In the genomic region with DNA sequence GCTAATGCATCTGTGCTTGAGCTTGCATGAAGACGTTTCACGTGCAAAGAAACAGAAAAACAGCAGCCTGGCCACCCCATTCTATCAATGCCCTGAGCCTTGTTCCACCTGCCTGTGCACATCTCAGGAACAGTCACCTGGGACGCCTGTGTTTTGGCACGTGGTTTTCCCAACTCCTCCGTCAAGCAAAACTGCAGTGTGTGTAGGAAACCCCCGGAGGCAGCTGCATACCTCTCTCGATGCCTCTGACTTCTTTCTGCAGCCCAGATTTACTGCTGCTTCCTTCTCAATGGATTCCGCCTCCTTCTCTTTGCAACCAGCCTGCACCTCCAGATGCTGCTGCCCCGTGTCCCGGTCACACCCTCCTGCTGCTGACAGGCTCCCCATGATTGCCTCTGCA, we compare ENCODE assay signal across 28 cellular contexts.
"Had no signal": no experiment of that assay in that cellular context is flagged by ENCODE, and none has a peak within 500 bp of the region (broad histone marks: within the 10 kb centered on the region; RNA-seq: fewer than 3 reads in every experiment).

No MANE protein-coding gene starts in this region.

- H3K4me3 Mint-ChIP-seq: activated CD4-positive, alpha-beta memory T cell treated with anti-CD3 and anti-CD28 coated beads, Interleukin-2, amount 10 ng/mL, durations not matched to agents 7 days and 5 days; activated CD4-positive, alpha-beta T cell treated with anti-CD3 and anti-CD28 coated beads for 36 hours; activated naive CD4-positive, alpha-beta T cell treated with anti-CD3 and anti-CD28 coated beads for 36 hours; activated naive CD8-positive, alpha-beta T cell; activated T-helper 17 cell treated with anti-CD3 and anti-CD28 coated beads, Interleukin-2, amount 50 U/mL, for 72 hours; brain; central memory CD8-positive, alpha-beta T cell; T-cell had no signal

- H3K27ac ChIP-seq: SK-N-MC had no signal

- H3K36me3 Mint-ChIP-seq: activated naive CD8-positive, alpha-beta T cell; brain; T-cell had no signal

- ATAC-seq: activated CD4-positive, alpha-beta T cell treated with anti-CD3 and anti-CD28 coated beads for 36 hours; activated T-helper 17 cell treated with anti-CD3 and anti-CD28 coated beads, Interleukin-2, amount 50 U/mL, for 72 hours; Panc1; Right ventricle myocardium inferior; T-cell had no signal

- H3K27ac Mint-ChIP-seq: activated CD4-positive, alpha-beta memory T cell treated with anti-CD3 and anti-CD28 coated beads, Interleukin-2, amount 10 ng/mL, durations not matched to agents 7 days and 5 days; activated CD4-positive, alpha-beta T cell treated with anti-CD3 and anti-CD28 coated beads for 36 hours; activated naive CD4-positive, alpha-beta T cell treated with anti-CD3 and anti-CD28 coated beads for 36 hours; activated naive CD8-positive, alpha-beta T cell; activated T-helper 17 cell treated with anti-CD3 and anti-CD28 coated beads, Interleukin-2, amount 50 U/mL, for 72 hours; T-cell had no signal

- DNase-seq: activated CD4-positive, alpha-beta memory T cell treated with anti-CD3 and anti-CD28 coated beads, Interleukin-2, amount 10 ng/mL, durations not matched to agents 7 days and 5 days; activated CD4-positive, alpha-beta T cell treated with anti-CD3 and anti-CD28 coated beads for 36 hours; activated CD4-positive, alpha-beta T cell treated with anti-CD3 and anti-CD28 coated beads, Interleukin-2, amount 50 U/mL, for 1 hour; activated CD4-positive, CD25-positive, alpha-beta regulatory T cell; activated gamma-delta T cell; activated naive CD4-positive, alpha-beta T cell treated with anti-CD3 and anti-CD28 coated beads for 36 hours; activated T-cell treated with anti-CD3 and anti-CD28 coated beads for 4 hours; activated T-cell treated with anti-CD3 and anti-CD28 coated beads, Interleukin-2, amount 50 U/mL, for 48 hours; amygdala; Karpas-422; NCI-H1105 treated with DMSO at 0.1 percent for 48 hours; NCI-H1436 treated with DMSO at 0.1 percent for 48 hours; NCI-H187 treated with DMSO at 0.1 percent for 48 hours; NCI-H2081 treated with DMSO at 0.1 percent for 48 hours; NCI-H345; NCI-H510A; NCI-H526 treated with DMSO at 0.1 percent for 48 hours; NCI-H82; T-cell; T-helper 2 cell; T1000 had no signal

- H3K4me3 ChIP-seq: SK-N-MC had no signal

- H3K9me3 Mint-ChIP-seq: activated CD4-positive, alpha-beta memory T cell treated with anti-CD3 and anti-CD28 coated beads, Interleukin-2, amount 10 ng/mL, durations not matched to agents 7 days and 5 days; activated naive CD4-positive, alpha-beta T cell treated with anti-CD3 and anti-CD28 coated beads for 36 hours had no signal

- H3K4me1 Mint-ChIP-seq: activated CD4-positive, alpha-beta memory T cell treated with anti-CD3 and anti-CD28 coated beads, Interleukin-2, amount 10 ng/mL, durations not matched to agents 7 days and 5 days; activated CD4-positive, alpha-beta T cell treated with anti-CD3 and anti-CD28 coated beads for 36 hours; activated T-helper 17 cell treated with anti-CD3 and anti-CD28 coated beads, Interleukin-2, amount 50 U/mL, for 72 hours; central memory CD8-positive, alpha-beta T cell; T-cell had no signal

- H3K27me3 Mint-ChIP-seq: central memory CD8-positive, alpha-beta T cell had no signal
